In genomic region chr11:74412733-74413359, GRCh38 we compare ENCODE assay signal across 18 cellular contexts. TPM values are rescaled to one million over a fixed set of nuclear protein-coding genes. Genes with fewer than 3 reads are reported as not detected.
"Had no signal": no experiment of that assay in that cellular context is flagged by ENCODE, and none has a peak within 500 bp of the region (broad histone marks: within the 10 kb centered on the region; RNA-seq: fewer than 3 reads in every experiment).

No MANE protein-coding gene starts in this region.

- H3K36me3 ChIP-seq: esophagus muscularis mucosa, gastrocnemius medialis, prostate gland, right atrium auricular region, tibial artery had no signal

- H3K27me3 Mint-ChIP-seq: stimulated activated naive CD8-positive, alpha-beta T cell treated with anti-CD3 and anti-CD28 coated beads, Interleukin-15, amount 100 ng/mL, for 72 hours had no signal

- H3K4me3 ChIP-seq: coronary artery, esophagus muscularis mucosa, gastrocnemius medialis, prostate gland, right atrium auricular region, tibial artery had no signal

- H3K4me1 Mint-ChIP-seq: activated B cell treated with CpG ODN at 0.5 μM for 24 hours, natural killer cell had no signal

- H3K36me3 Mint-ChIP-seq: activated naive CD8-positive, alpha-beta T cell treated with anti-CD3 and anti-CD28 coated beads for 36 hours; natural killer cell had no signal

- H3K4me1 ChIP-seq: gastrocnemius medialis, prostate gland, right atrium auricular region had no signal

- H3K9me3 Mint-ChIP-seq: activated B cell treated with CpG ODN at 0.5 μM for 24 hours; activated CD4-positive, alpha-beta memory T cell treated with anti-CD3 and anti-CD28 coated beads, Interleukin-2, amount 10 ng/mL, durations not matched to agents 7 days and 5 days; activated naive CD8-positive, alpha-beta T cell treated with anti-CD3 and anti-CD28 coated beads for 36 hours; natural killer cell; stimulated activated naive CD8-positive, alpha-beta T cell treated with anti-CD3 and anti-CD28 coated beads, Interleukin-15, amount 100 ng/mL, for 72 hours had no signal

- H3K4me3 Mint-ChIP-seq: activated B cell treated with CpG ODN at 0.5 μM for 24 hours; activated CD4-positive, alpha-beta memory T cell treated with anti-CD3 and anti-CD28 coated beads, Interleukin-2, amount 10 ng/mL, durations not matched to agents 7 days and 5 days; activated naive CD8-positive, alpha-beta T cell treated with anti-CD3 and anti-CD28 coated beads for 36 hours; natural killer cell; stimulated activated naive CD8-positive, alpha-beta T cell treated with anti-CD3 and anti-CD28 coated beads, Interleukin-15, amount 100 ng/mL, for 72 hours had no signal

- H3K27ac ChIP-seq: coronary artery, esophagus muscularis mucosa, gastrocnemius medialis, prostate gland, right atrium auricular region, tibial artery had no signal

- DNase-seq: activated B cell treated with CpG ODN at 0.5 μM for 24 hours; activated CD4-positive, alpha-beta memory T cell treated with anti-CD3 and anti-CD28 coated beads, Interleukin-2, amount 10 ng/mL, durations not matched to agents 7 days and 5 days; activated CD4-positive, alpha-beta T cell treated with anti-CD3 and anti-CD28 coated beads for 4 hours; activated naive CD8-positive, alpha-beta T cell treated with anti-CD3 and anti-CD28 coated beads for 36 hours; cerebellar nuclear complex; gastrocnemius medialis; hippocampal formation; left ventricle myocardium superior; midbrain; natural killer cell; stimulated activated naive CD8-positive, alpha-beta T cell treated with anti-CD3 and anti-CD28 coated beads, Interleukin-15, amount 100 ng/mL, for 72 hours; T-helper 1 cell; T1000; tibial artery had no signal

- H3K27me3 ChIP-seq: gastrocnemius medialis, right atrium auricular region, tibial artery had no signal

- H3K9me3 ChIP-seq: esophagus muscularis mucosa, gastrocnemius medialis, prostate gland, right atrium auricular region, tibial artery had no signal

- H3K27ac Mint-ChIP-seq: activated B cell treated with CpG ODN at 0.5 μM for 24 hours; activated CD4-positive, alpha-beta memory T cell treated with anti-CD3 and anti-CD28 coated beads, Interleukin-2, amount 10 ng/mL, durations not matched to agents 7 days and 5 days; activated naive CD8-positive, alpha-beta T cell treated with anti-CD3 and anti-CD28 coated beads for 36 hours; natural killer cell had no signal

- ATAC-seq: gastrocnemius medialis; left ventricle myocardium superior; natural killer cell; stimulated activated naive CD8-positive, alpha-beta T cell treated with anti-CD3 and anti-CD28 coated beads, Interleukin-15, amount 100 ng/mL, for 72 hours had no signal

RNA-seq across cellular contexts. Expression of gene KCNE3, which starts 54.5 kb away (rescaled TPM):
- total RNA-seq: activated B cell treated with CpG ODN at 0.5 μM for 24 hours; activated CD4-positive, alpha-beta memory T cell treated with anti-CD3 and anti-CD28 coated beads, Interleukin-2, amount 10 ng/mL, durations not matched to agents 7 days and 5 days; activated naive CD8-positive, alpha-beta T cell treated with anti-CD3 and anti-CD28 coated beads for 36 hours had no signal
